Comparison of ENCODE assay signal across 14 cellular contexts in the genomic region with DNA sequence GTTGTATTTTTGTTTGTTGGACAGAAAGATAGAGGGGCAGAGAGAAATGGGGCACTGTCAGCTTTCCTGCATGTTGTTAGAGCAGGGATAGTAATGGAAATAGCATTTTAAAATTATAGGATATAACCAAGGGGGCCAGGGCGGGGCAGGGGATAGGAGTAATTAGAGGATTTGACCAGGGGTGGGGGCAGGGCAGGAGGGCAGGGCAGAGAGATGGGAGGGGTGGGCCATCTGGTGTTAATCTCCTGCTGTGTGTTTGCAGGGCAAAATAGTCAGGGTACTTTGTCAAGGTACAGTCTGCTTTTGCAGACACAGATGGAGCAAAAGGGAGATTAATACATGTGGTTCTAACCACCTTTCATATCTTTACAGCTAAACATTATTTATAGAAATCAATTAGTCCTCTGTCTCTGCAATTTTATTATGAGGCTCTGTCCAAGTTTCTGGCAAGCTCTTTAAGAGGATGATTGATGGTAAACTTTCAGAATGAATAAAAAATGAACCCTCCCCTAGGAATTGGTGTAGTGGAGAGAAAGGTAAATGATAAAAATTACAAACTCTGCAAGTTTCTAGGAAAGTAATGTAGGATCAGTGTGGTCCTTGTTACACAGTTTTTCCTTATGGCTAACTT. TPM values are rescaled to one million over a fixed set of nuclear protein-coding genes. Genes with fewer than 3 reads are reported as not detected.
DNase-seq lines count a peak whose midpoint lies in the region; ATAC-seq and TF ChIP-seq lines count a peak whose summit lies in the region.
"Had no signal": no experiment of that assay in that cellular context is flagged by ENCODE, and none has a peak within 500 bp of the region (broad histone marks: within the 10 kb centered on the region; RNA-seq: fewer than 3 reads in every experiment).

No MANE protein-coding gene starts in this region.

- H3K27ac ChIP-seq in prostate gland (peak overlapping the region; percentile 3 to 39), mammary epithelial cell (ENCODE audit: insufficient read depth, low read depth, low read length) (no peak overlapping the region)
- H3K27ac ChIP-seq: PC-9 had no signal

- no peak for TF ChIP-seq POLR2A in prostate gland (IDR thresholded peaks at IDR 0.05)

- no peaks in the 10 kb centered on the region for H3K9me3 ChIP-seq in prostate gland
- no peaks in the 10 kb centered on the region for H3K9me3 ChIP-seq in mammary epithelial cell (replicated peaks; ENCODE audit: insufficient read depth, low read length)

- H3K4me1 ChIP-seq in prostate gland (replicated peaks) (peaks cover 3% of the 10 kb centered on the region), mammary epithelial cell (ENCODE audit: insufficient read depth, low read length) (no peaks in the 10 kb centered on the region)

- peak; percentile 13 for DNase-seq in H7
- peak; percentile 92 to 96 for DNase-seq in NCI-H524 (lab: John Stamatoyannopoulos, UW)
- peak; percentile 16 for DNase-seq in amniotic epithelial cell (ENCODE audit: low read depth)
- DNase-seq in prostate gland (ENCODE audit: low spot score): no peak
- no peak for DNase-seq in hippocampal formation (lab: John Stamatoyannopoulos, UW)
- no peak for DNase-seq in mammary epithelial cell
- DNase-seq: CD8-positive, alpha-beta T cell; EL; NCI-H146; NCI-H510A treated with DMSO at 0.1 percent for 48 hours; PC-9; T-cell had no signal

- in situ Hi-C loops in mammary epithelial cell (cut with MboI; ENCODE audit: low sequenced_read_pairs in 2 of 2): no loop called here

- H3K4me3 ChIP-seq in H7 (ENCODE audit: insufficient read depth, low read depth, low read length) (no peak overlapping the region), prostate gland (no peak overlapping the region), mammary epithelial cell (replicated peaks in 1 of 3; ENCODE audit: insufficient read depth in 1 of 3, low read depth in 2 of 3, low read length in 3 of 3) (no peak overlapping the region)
- H3K4me3 ChIP-seq: PC-9 had no signal

- dilution Hi-C loops in mammary epithelial cell (cut with HindIII; ENCODE audit: low sequenced_read_pairs): no loop called here

- H3K79me2 ChIP-seq in mammary epithelial cell (ENCODE audit: insufficient read depth, low read length): no peaks in the 10 kb centered on the region

- intact Hi-C loops in prostate gland (cut with DNase I): loop anchor here (10.0 kb wide), 1 partner anchor 65 kb away; no protein-coding TSS in a partner anchor
- intact Hi-C loops in mammary epithelial cell (cut with micrococcal nuclease): no loop called here

- WGBS in prostate gland: 30% methylated on average over 1 of the region's 1 CpG
- no CpG with 5 or more reads among the region's 1 CpG for WGBS in mammary epithelial cell (ENCODE audit: low coverage, missing lambda C conversion rate)

- CTCF ChIA-PET in mammary epithelial cell (lab: Charles Lee; ENCODE audit: low non-redundant PET): no interaction called here

- no TSS peak for BruUV-seq in mammary epithelial cell (replicated peaks; lab: Mats Ljungman, UMichigan)

- ATAC-seq in GM21825 (IDR thresholded peaks at IDR 0.05; ENCODE audit: unreplicated experiment): no peak
- ATAC-seq: CD8-positive, alpha-beta T cell; HCT116; T-cell had no signal

- no peak overlapping the region for H3K4me2 ChIP-seq in mammary epithelial cell (ENCODE audit: insufficient read depth, low read depth, low read length)
- H3K4me2 ChIP-seq: PC-9 had no signal

- no peaks in the 10 kb centered on the region for H3K36me3 ChIP-seq in H7 (replicated peaks; ENCODE audit: control insufficient read depth, insufficient read depth, low read length)
- no peaks in the 10 kb centered on the region for H3K36me3 ChIP-seq in prostate gland
- H3K36me3 ChIP-seq in mammary epithelial cell (ENCODE audit: insufficient read depth, low read length): no peaks in the 10 kb centered on the region

- no peaks in the 10 kb centered on the region for H4K20me1 ChIP-seq in mammary epithelial cell (ENCODE audit: insufficient read depth, low read length)

- no peak overlapping the region for H3K9ac ChIP-seq in mammary epithelial cell (ENCODE audit: insufficient read depth, low read length)

- H3K27me3 ChIP-seq in H7 (ENCODE audit: control insufficient read depth, insufficient read depth, low read length) (no peaks in the 10 kb centered on the region), prostate gland (replicated peaks; ENCODE audit: insufficient read depth) (no peaks in the 10 kb centered on the region), mammary epithelial cell (ENCODE audit: insufficient read depth, low read length) (no peaks in the 10 kb centered on the region)

- no peak overlapping the region for H2AFZ ChIP-seq in mammary epithelial cell (ENCODE audit: low read depth, low read length)
- H2AFZ ChIP-seq: PC-9 had no signal

- no peak for TF ChIP-seq CTCF in prostate gland (IDR thresholded peaks at IDR 0.05)
- TF ChIP-seq CTCF in mammary epithelial cell (conservative IDR thresholded peaks at IDR 0.05 in 1 of 2, IDR thresholded peaks at IDR 0.05 in 1 of 2; ENCODE audit: extremely low read depth in 1 of 2, insufficient read depth in 1 of 2, low read depth in 1 of 2, low read length in 2 of 2): no peak

RNA-seq across cellular contexts. Expression of gene ANKFN1, which starts 6.6 kb away (rescaled TPM):
- total RNA-seq in H7 (2014; rRNA removed; shearing (Covaris generic)): 0.07 TPM in 1 of 2 replicates, not detected in the other
- total RNA-seq in prostate gland: 1 to 10 TPM; 3.0 to 7.3 TPM
- not detected for total RNA-seq in mammary epithelial cell
- polyA plus RNA-seq in mammary epithelial cell: not detected
- not detected for polyA minus RNA-seq in mammary epithelial cell
- total RNA-seq: CD8-positive, alpha-beta T cell; PC-9; T-cell had no signal

Comparison
In these comparisons a context has a peak if more than half of its experiments do, and no peak if none do; other contexts are left out.
1. DNase-seq: peak in H7 (single experiment), NCI-H524 (2 of 2) and amniotic epithelial cell (single experiment); none in prostate gland (single experiment), hippocampal formation (0 of 2) and mammary epithelial cell (single experiment).